10 cellular contexts compared by ENCODE assay signal in genomic region chr6:118768904-118769325, GRCh38.
DNase-seq lines count a peak whose midpoint lies in the region; ATAC-seq and TF ChIP-seq lines count a peak whose summit lies in the region.
"Had no signal": no experiment of that assay in that cellular context is flagged by ENCODE, and none has a peak within 500 bp of the region (broad histone marks: within the 10 kb centered on the region; RNA-seq: fewer than 3 reads in every experiment).

No MANE protein-coding gene starts in this region.

- no peak overlapping the region for H3K27ac ChIP-seq in WERI-Rb-1
- H3K27ac ChIP-seq: colonic mucosa had no signal

- ATAC-seq in esophagus mucosa: peak; percentile 94

- no peaks in the 10 kb centered on the region for H3K9me3 Mint-ChIP-seq in stimulated activated naive CD8-positive, alpha-beta T cell treated with anti-CD3 and anti-CD28 coated beads, Interleukin-15, Interleukin-2, amounts not matched to agents 100 ng/mL and 50 ng/mL, for 24 hours

- H3K27ac Mint-ChIP-seq in stimulated activated naive CD8-positive, alpha-beta T cell treated with anti-CD3 and anti-CD28 coated beads, Interleukin-15, Interleukin-2, amounts not matched to agents 100 ng/mL and 50 ng/mL, for 24 hours: peak overlapping the region; percentile 92

- no peak overlapping the region for H3K4me3 ChIP-seq in WERI-Rb-1 (ENCODE audit: low read depth, low read length)
- H3K4me3 ChIP-seq: colonic mucosa had no signal

- TF ChIP-seq CTCF in WERI-Rb-1 (IDR thresholded peaks at IDR 0.05; ENCODE audit: low read depth, low read length): no peak

- no peaks in the 10 kb centered on the region for H3K27me3 Mint-ChIP-seq in stimulated activated naive CD8-positive, alpha-beta T cell treated with anti-CD3 and anti-CD28 coated beads, Interleukin-15, Interleukin-2, amounts not matched to agents 100 ng/mL and 50 ng/mL, for 24 hours

- H3K4me1 Mint-ChIP-seq in stimulated activated naive CD8-positive, alpha-beta T cell treated with anti-CD3 and anti-CD28 coated beads, Interleukin-15, Interleukin-2, amounts not matched to agents 100 ng/mL and 50 ng/mL, for 24 hours (ENCODE audit: low read depth): peaks cover 36% of the 10 kb centered on the region

- H3K36me3 Mint-ChIP-seq in stimulated activated naive CD8-positive, alpha-beta T cell treated with anti-CD3 and anti-CD28 coated beads, Interleukin-15, Interleukin-2, amounts not matched to agents 100 ng/mL and 50 ng/mL, for 24 hours (ENCODE audit: low read depth): no peaks in the 10 kb centered on the region

- DNase-seq in activated CD4-positive, alpha-beta T cell treated with anti-CD3 and anti-CD28 coated beads for 4 hours: peak; percentile 9 to 19
- DNase-seq in activated CD4-positive, alpha-beta T cell treated with anti-CD3 and anti-CD28 coated beads, Interleukin-2, amount 50 U/mL, for 1 hour: no peak
- DNase-seq in SKM-1 (lab: John Stamatoyannopoulos, UW; ENCODE audit: unreplicated experiment) (peak; percentile 97), retina (no peak), NCI-H2196 treated with DMSO at 0.1 percent for 48 hours (lab: John Stamatoyannopoulos, UW; ENCODE audit: unreplicated experiment) (no peak), WERI-Rb-1 (no peak)
- DNase-seq: colonic mucosa, NCI-H2107 had no signal

- H3K36me3 ChIP-seq in WERI-Rb-1: no peaks in the 10 kb centered on the region
- H3K36me3 ChIP-seq: colonic mucosa had no signal

- no peaks in the 10 kb centered on the region for H3K9me3 ChIP-seq in WERI-Rb-1 (ENCODE audit: severe bottlenecking)
- H3K9me3 ChIP-seq: colonic mucosa had no signal

- no peaks in the 10 kb centered on the region for H3K27me3 ChIP-seq in WERI-Rb-1 (ENCODE audit: insufficient read depth, low read depth, severe bottlenecking)
- H3K27me3 ChIP-seq: colonic mucosa had no signal

- H3K4me3 Mint-ChIP-seq in stimulated activated naive CD8-positive, alpha-beta T cell treated with anti-CD3 and anti-CD28 coated beads, Interleukin-15, Interleukin-2, amounts not matched to agents 100 ng/mL and 50 ng/mL, for 24 hours: peak overlapping the region; percentile 54

Comparison
In these comparisons a context has a peak if more than half of its experiments do, and no peak if none do; other contexts are left out.
1. DNase-seq: peak in activated CD4-positive, alpha-beta T cell treated with anti-CD3 and anti-CD28 coated beads for 4 hours (2 of 2) and SKM-1 (single experiment); none in activated CD4-positive, alpha-beta T cell treated with anti-CD3 and anti-CD28 coated beads, Interleukin-2, amount 50 U/mL, for 1 hour (single experiment), retina (single experiment), NCI-H2196 treated with DMSO at 0.1 percent for 48 hours (single experiment) and WERI-Rb-1 (single experiment).